19 cellular contexts compared by ENCODE assay signal in the genomic region with DNA sequence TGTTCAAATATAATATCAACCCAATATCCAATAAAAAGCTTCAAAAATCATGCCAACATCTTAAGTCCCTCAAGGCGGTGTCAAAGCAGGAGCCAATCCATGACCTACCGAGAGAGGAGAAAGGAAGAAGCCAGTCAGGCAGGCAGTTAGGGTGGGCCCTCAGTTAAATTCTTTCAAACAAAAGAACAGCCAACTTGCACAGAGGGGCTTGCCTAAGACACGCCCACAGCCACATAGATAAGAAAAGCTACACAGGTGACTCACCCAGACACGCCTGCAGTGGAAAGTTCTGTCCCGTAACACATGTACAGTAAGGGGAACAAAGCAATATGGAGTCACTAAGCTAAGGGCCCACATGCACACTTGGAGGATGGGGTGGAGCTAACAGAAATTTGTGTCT.
DNase-seq lines count a peak whose midpoint lies in the region; ATAC-seq, FAIRE-seq and TF ChIP-seq lines count a peak whose summit lies in the region.
"Had no signal": no experiment of that assay in that cellular context is flagged by ENCODE, and none has a peak within 500 bp of the region (broad histone marks: within the 10 kb centered on the region; RNA-seq: fewer than 3 reads in every experiment).

No MANE protein-coding gene starts in this region.

- TF ChIP-seq POLR2A in HepG2 (IDR thresholded peaks at IDR 0.05; ENCODE audit: insufficient read depth in 1 of 2, low read depth in 2 of 2, low read length in 2 of 2) (no peak), right lobe of liver (IDR thresholded peaks at IDR 0.05) (no peak), erythroblast (IDR thresholded peaks at IDR 0.05; ENCODE audit: low read length) (no peak)

- H3K4me3 Mint-ChIP-seq in activated naive CD8-positive, alpha-beta T cell treated with anti-CD3 and anti-CD28 coated beads for 36 hours, result no peak overlapping the region
- H3K4me3 Mint-ChIP-seq: CD4-positive, CD25-positive, alpha-beta regulatory T cell had no signal

- H3K27me3 ChIP-seq in HepG2 (ENCODE audit: control insufficient read depth in 1 of 2, insufficient read depth in 2 of 2, low read length in 2 of 2) (peaks cover 5 to 19% of the 10 kb centered on the region in 2 experiments; a peak in 4 of 5 replicates), right lobe of liver (no peaks in the 10 kb centered on the region)
- H3K27me3 ChIP-seq: SJSA1 had no signal

- peaks cover 11% of the 10 kb centered on the region for H3K4me1 Mint-ChIP-seq in activated naive CD8-positive, alpha-beta T cell treated with anti-CD3 and anti-CD28 coated beads for 36 hours

- ATAC-seq in HepG2 (no peak), right lobe of liver (no peak), mucosa of descending colon (peak; percentile 54), Right ventricle myocardium inferior (no peak)

- H3K4me2 ChIP-seq in HepG2 (ENCODE audit: low read depth, low read length), result no peak overlapping the region

- TF ChIP-seq CTCF in HepG2 (CRISPR knock-in tag; IDR thresholded peaks at IDR 0.05) (no peak), right lobe of liver (IDR thresholded peaks at IDR 0.05) (no peak), mucosa of descending colon (IDR thresholded peaks at IDR 0.05) (no peak)

- TF ChIP-seq RAD21 in HepG2 (CRISPR knock-in tag; IDR thresholded peaks at IDR 0.05), result no peak

- H3K27ac Mint-ChIP-seq in activated naive CD8-positive, alpha-beta T cell treated with anti-CD3 and anti-CD28 coated beads for 36 hours, result no peak overlapping the region
- H3K27ac Mint-ChIP-seq: CD4-positive, CD25-positive, alpha-beta regulatory T cell had no signal

- H2AFZ ChIP-seq in HepG2 (ENCODE audit: low read length), result no peak overlapping the region

- no peaks in the 10 kb centered on the region for H3K36me3 ChIP-seq in HepG2 (replicated peaks in 1 of 2; ENCODE audit: control insufficient read depth in 1 of 2, insufficient read depth in 2 of 2, low read length in 2 of 2)
- no peaks in the 10 kb centered on the region for H3K36me3 ChIP-seq in right lobe of liver
- no peaks in the 10 kb centered on the region for H3K36me3 ChIP-seq in mucosa of descending colon (ENCODE audit: low read depth)
- H3K36me3 ChIP-seq: SJSA1 had no signal

- no peaks in the 10 kb centered on the region for H3K27me3 Mint-ChIP-seq in activated naive CD8-positive, alpha-beta T cell treated with anti-CD3 and anti-CD28 coated beads for 36 hours

- intact Hi-C loops in HepG2 (cut with micrococcal nuclease; ENCODE audit: unreplicated experiment) (no loop called here), right lobe of liver (cut with DNase I) (no loop called here), mucosa of descending colon (cut with DNase I, micrococcal nuclease) (loop anchor here (10.0 kb wide), 2 partner anchors 134 to 144 kb away; no protein-coding TSS in a partner anchor), Right ventricle myocardium inferior (cut with DNase I) (loop anchor here (2.0 kb wide), 1 partner anchor 452 kb away; no protein-coding TSS in a partner anchor)

- no peaks in the 10 kb centered on the region for H4K20me1 ChIP-seq in HepG2 (ENCODE audit: insufficient read depth, low read length)

- no peak for TF ChIP-seq EP300 in HepG2 (IDR thresholded peaks at IDR 0.05; ENCODE audit: low read depth in 2 of 2, low read length in 2 of 2)
- no peak for TF ChIP-seq EP300 in HepG2 (CRISPR knock-in tag; IDR thresholded peaks at IDR 0.05; ENCODE audit: borderline replicate concordance)

- in situ Hi-C loops in HepG2 (cut with HindIII; ENCODE audit: extremely low pct_ligation_motif_present, low pct_unique_long_range_greater_than_20kb), result loop anchor here (10.0 kb wide), 1 partner anchor 456 kb away; no protein-coding TSS in a partner anchor

- DNase-seq in HepG2 (ENCODE audit: low spot score) (peak; percentile 24), right lobe of liver (no peak), NAMALWA (ENCODE audit: low spot score) (peak; percentile 31), mucosa of descending colon (no peak), NCI-H1436 treated with DMSO at 0.1 percent for 48 hours (lab: John Stamatoyannopoulos, UW) (no peak), erythroblast (lab: John Stamatoyannopoulos, UW) (no peak), Right ventricle myocardium inferior (ENCODE audit: missing footprints) (no peak)
- DNase-seq in activated naive CD8-positive, alpha-beta T cell treated with anti-CD3 and anti-CD28 coated beads for 36 hours, result peak; percentile 12
- DNase-seq: CD4-positive, CD25-positive, alpha-beta regulatory T cell; COR-L47; DMS79; NCI-H1694 treated with DMSO at 0.1 percent for 48 hours; NCI-H2081 treated with DMSO at 0.1 percent for 48 hours; NCI-H2171 treated with DMSO at 0.1 percent for 48 hours; NCI-H524 treated with DMSO at 0.1 percent for 48 hours; NCI-H82 had no signal

- no peaks in the 10 kb centered on the region for H3K9me3 ChIP-seq in HepG2 (ENCODE audit: low read length)
- H3K9me3 ChIP-seq in right lobe of liver, result no peaks in the 10 kb centered on the region
- H3K9me3 ChIP-seq in mucosa of descending colon, result no peaks in the 10 kb centered on the region
- H3K9me3 ChIP-seq: SJSA1 had no signal

- POLR2A ChIA-PET in HepG2 (lab: Yijun Ruan, JAX), result no interaction called here

- no peak for FAIRE-seq in HepG2 (lab: Jason Lieb, UNC)
- FAIRE-seq: H1, RCC 7860 had no signal

- H3K9ac ChIP-seq in HepG2 (ENCODE audit: insufficient read depth, low read depth, low read length), result no peak overlapping the region

- H3K4me1 ChIP-seq in HepG2 (ENCODE audit: insufficient read depth, low read length) (no peaks in the 10 kb centered on the region), right lobe of liver (no peaks in the 10 kb centered on the region), mucosa of descending colon (ENCODE audit: low read depth) (no peaks in the 10 kb centered on the region)
- H3K4me1 ChIP-seq: SJSA1 had no signal

- peaks cover 1% of the 10 kb centered on the region for H3K36me3 Mint-ChIP-seq in activated naive CD8-positive, alpha-beta T cell treated with anti-CD3 and anti-CD28 coated beads for 36 hours

- H3K4me3 ChIP-seq in HepG2 (replicated peaks in 1 of 3; ENCODE audit: insufficient read depth in 1 of 3, low read depth in 2 of 3, low read length in 3 of 3), result no peak overlapping the region
- H3K4me3 ChIP-seq in right lobe of liver, result no peak overlapping the region
- H3K4me3 ChIP-seq in mucosa of descending colon, result no peak overlapping the region
- H3K4me3 ChIP-seq: SJSA1 had no signal

- no TSS peak for BruUV-seq in HepG2 (replicated peaks; lab: Mats Ljungman, UMichigan)

- H3K79me2 ChIP-seq in HepG2 (ENCODE audit: insufficient read depth, low read length), result no peaks in the 10 kb centered on the region

- 53% methylated on average over 5 of the region's 5 CpGs for WGBS in HepG2 (ENCODE audit: low lambda C conversion rate)
- 64% methylated on average over 3 of the region's 5 CpGs for WGBS in right lobe of liver (ENCODE audit: insufficient coverage, low coverage, low lambda C conversion rate, missing lambda C conversion rate)

- H3K27ac ChIP-seq in HepG2 (ENCODE audit: extremely low read length, insufficient read depth, low read length) (no peak overlapping the region), right lobe of liver (no peak overlapping the region)
- H3K27ac ChIP-seq: SJSA1 had no signal

- CTCF ChIA-PET in HepG2 (lab: Yijun Ruan, JAX; ENCODE audit: low intra/inter-chr PET ratio, low total read pairs), result interaction anchor here (3.0 to 3.1 kb wide), 2 partner anchors 92 to 150 kb away, joined by 14 to 41 read pairs; no protein-coding TSS in a partner anchor

- H3K9me3 Mint-ChIP-seq in activated naive CD8-positive, alpha-beta T cell treated with anti-CD3 and anti-CD28 coated beads for 36 hours, result no peaks in the 10 kb centered on the region
- H3K9me3 Mint-ChIP-seq: CD4-positive, CD25-positive, alpha-beta regulatory T cell had no signal

TF ChIP-seq in HepG2, 621 proteins besides CTCF, POLR2A, EP300 and RAD21:
- TF ChIP-seq HES4 (CRISPR knock-in tag; IDR thresholded peaks at IDR 0.05; ENCODE audit: borderline replicate concordance) (no peak), FOXA1 (IDR thresholded peaks at IDR 0.05) (no peak), FOXA1 (CRISPR knock-in tag; IDR thresholded peaks at IDR 0.05) (no peak), ZNF780A (CRISPR knock-in tag; IDR thresholded peaks at IDR 0.05) (0 out of 2 replicates have a peak, but pooled peaks have one; percentile 63), FOSL2 (CRISPR knock-in tag; IDR thresholded peaks at IDR 0.05) (peak; percentile 53), ZFP36 (IDR thresholded peaks at IDR 0.05; ENCODE audit: borderline replicate concordance, low read depth, low read length, partially characterized antibody) (peak; percentile 47), ZNF841 (CRISPR knock-in tag; IDR thresholded peaks at IDR 0.05; ENCODE audit: borderline replicate concordance) (no peak), ZNF251 (CRISPR knock-in tag; IDR thresholded peaks at IDR 0.05) (no peak)

Comparison
In these comparisons a context has a peak if more than half of its experiments do, and no peak if none do; other contexts are left out.
1. DNase-seq: peak in HepG2 (single experiment), NAMALWA (single experiment) and activated naive CD8-positive, alpha-beta T cell treated with anti-CD3 and anti-CD28 coated beads for 36 hours (single experiment); none in right lobe of liver (0 of 3), mucosa of descending colon (0 of 3), NCI-H1436 treated with DMSO at 0.1 percent for 48 hours (single experiment), erythroblast (0 of 2) and Right ventricle myocardium inferior (single experiment).
2. intact Hi-C loops: an anchor here in mucosa of descending colon (10.0 kb wide) and Right ventricle myocardium inferior (2.0 kb wide); none called in HepG2 and right lobe of liver.